Comparison of ENCODE assay signal across 2 cellular contexts in the genomic region with DNA sequence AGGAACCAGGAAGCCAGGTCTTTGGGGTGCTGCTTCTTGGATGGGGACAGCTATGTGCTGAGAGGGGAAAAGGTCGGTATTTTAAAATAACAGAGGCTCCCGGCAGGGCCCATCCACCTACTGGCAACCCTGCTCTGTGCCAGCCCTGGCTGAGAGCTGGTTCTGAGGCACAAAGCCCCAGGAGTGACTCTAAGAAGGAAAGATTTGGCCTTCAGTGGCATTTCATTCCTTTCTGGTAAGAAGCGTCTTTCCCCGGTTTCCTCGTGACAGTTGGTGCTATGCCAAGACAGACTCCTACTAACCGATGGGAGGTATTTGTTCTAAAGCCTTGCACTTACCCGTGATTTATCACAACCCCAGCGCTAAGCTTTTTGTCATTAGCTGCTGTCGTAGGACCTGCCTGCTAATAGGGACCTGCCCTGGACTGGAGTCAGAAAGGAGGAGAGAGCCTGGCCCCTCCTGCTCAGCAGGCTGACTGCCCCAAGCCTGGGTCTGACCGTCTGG.
TF ChIP-seq lines count a peak whose summit lies in the region.

No MANE protein-coding gene starts in this region.

TF ChIP-seq in A549, 52 proteins besides CTCF, POLR2A, EP300 and RAD21 (continued from another document):
- TF ChIP-seq, protein P1, sequence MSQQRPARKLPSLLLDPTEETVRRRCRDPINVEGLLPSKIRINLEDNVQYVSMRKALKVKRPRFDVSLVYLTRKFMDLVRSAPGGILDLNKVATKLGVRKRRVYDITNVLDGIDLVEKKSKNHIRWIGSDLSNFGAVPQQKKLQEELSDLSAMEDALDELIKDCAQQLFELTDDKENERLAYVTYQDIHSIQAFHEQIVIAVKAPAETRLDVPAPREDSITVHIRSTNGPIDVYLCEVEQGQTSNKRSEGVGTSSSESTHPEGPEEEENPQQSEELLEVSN (IDR thresholded peaks at IDR 0.05; ENCODE audit: borderline replicate concordance, low read depth) = no peak
- TF ChIP-seq NFE2L2 (conservative IDR thresholded peaks at IDR 0.05; ENCODE audit: low read length) = no peak
TF ChIP-seq in A549: peak in this region for 0.

TF ChIP-seq in H1, 55 proteins besides CTCF, POLR2A, EP300 and RAD21 (continued from another document):
- TF ChIP-seq RFX5 (IDR thresholded peaks at IDR 0.05; ENCODE audit: borderline replicate concordance, low read depth, low read length) (no peak), RNF2 (IDR thresholded peaks at IDR 0.05; ENCODE audit: borderline replicate concordance, low read depth, low read length, missing control alignments, poor library complexity, severe bottlenecking) (no peak), EZH2 (IDR thresholded peaks at IDR 0.05; ENCODE audit: low read depth, low read length, severe bottlenecking) (no peak), JUN (IDR thresholded peaks at IDR 0.05; ENCODE audit: low read depth, low read length) (no peak), RXRA (IDR thresholded peaks at IDR 0.05; ENCODE audit: insufficient read depth, low read depth, low read length) (no peak), FOSL1 (IDR thresholded peaks at IDR 0.05; ENCODE audit: insufficient read depth, low read depth, low read length) (no peak), CEBPB (IDR thresholded peaks at IDR 0.05; ENCODE audit: low read depth, low read length) (no peak)
- TF ChIP-seq, protein P2, sequence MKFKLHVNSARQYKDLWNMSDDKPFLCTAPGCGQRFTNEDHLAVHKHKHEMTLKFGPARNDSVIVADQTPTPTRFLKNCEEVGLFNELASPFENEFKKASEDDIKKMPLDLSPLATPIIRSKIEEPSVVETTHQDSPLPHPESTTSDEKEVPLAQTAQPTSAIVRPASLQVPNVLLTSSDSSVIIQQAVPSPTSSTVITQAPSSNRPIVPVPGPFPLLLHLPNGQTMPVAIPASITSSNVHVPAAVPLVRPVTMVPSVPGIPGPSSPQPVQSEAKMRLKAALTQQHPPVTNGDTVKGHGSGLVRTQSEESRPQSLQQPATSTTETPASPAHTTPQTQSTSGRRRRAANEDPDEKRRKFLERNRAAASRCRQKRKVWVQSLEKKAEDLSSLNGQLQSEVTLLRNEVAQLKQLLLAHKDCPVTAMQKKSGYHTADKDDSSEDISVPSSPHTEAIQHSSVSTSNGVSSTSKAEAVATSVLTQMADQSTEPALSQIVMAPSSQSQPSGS (IDR thresholded peaks at IDR 0.05; ENCODE audit: low read length) = no peak
- TF ChIP-seq, protein P3, sequence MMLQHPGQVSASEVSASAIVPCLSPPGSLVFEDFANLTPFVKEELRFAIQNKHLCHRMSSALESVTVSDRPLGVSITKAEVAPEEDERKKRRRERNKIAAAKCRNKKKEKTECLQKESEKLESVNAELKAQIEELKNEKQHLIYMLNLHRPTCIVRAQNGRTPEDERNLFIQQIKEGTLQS (IDR thresholded peaks at IDR 0.05; ENCODE audit: insufficient read depth, low read depth, low read length) = no peak
